Comparison of ENCODE assay signal across 1 cellular context in genomic region chr5:140165101-140165920, GRCh38.
TF ChIP-seq lines count a peak whose summit lies in the region.

No MANE protein-coding gene starts in this region.

TF ChIP-seq in HEK293, 187 proteins besides CTCF, POLR2A, EP300 and RAD21 (continued from another document):
- TF ChIP-seq GLI2 (tag by site-specific recombination; IDR thresholded peaks at IDR 0.05; ENCODE audit: borderline replicate concordance, low read depth) (no peak), ZNF843 (tag by site-specific recombination; IDR thresholded peaks at IDR 0.05) (no peak), ZNF677 (tag by site-specific recombination; IDR thresholded peaks at IDR 0.05) (no peak), ZSCAN30 (tag by site-specific recombination; IDR thresholded peaks at IDR 0.05) (no peak), SALL2 (tag by site-specific recombination; IDR thresholded peaks at IDR 0.05; ENCODE audit: borderline replicate concordance) (no peak), ZNF76 (tag by site-specific recombination; IDR thresholded peaks at IDR 0.05; ENCODE audit: borderline replicate concordance, low read depth) (no peak), ZNF121 (tag by site-specific recombination; IDR thresholded peaks at IDR 0.05) (no peak), ZNF214 (tag by site-specific recombination; IDR thresholded peaks at IDR 0.05; ENCODE audit: borderline replicate concordance) (no peak), TRIM28 (IDR thresholded peaks at IDR 0.05; ENCODE audit: borderline replicate concordance, low read length) (no peak), ZNF623 (tag by site-specific recombination; IDR thresholded peaks at IDR 0.05) (no peak), ZFP41 (tag by site-specific recombination; IDR thresholded peaks at IDR 0.05; ENCODE audit: borderline replicate concordance) (no peak), SP3 (tag by site-specific recombination; IDR thresholded peaks at IDR 0.05) (no peak), ZNF777 (tag by site-specific recombination; IDR thresholded peaks at IDR 0.05; ENCODE audit: borderline replicate concordance) (no peak), ZNF184 (tag by site-specific recombination; IDR thresholded peaks at IDR 0.05) (no peak), ZBTB48 (tag by site-specific recombination; IDR thresholded peaks at IDR 0.05) (no peak), ZNF10 (tag by site-specific recombination; IDR thresholded peaks at IDR 0.05) (no peak), MZF1 (tag by site-specific recombination; IDR thresholded peaks at IDR 0.05; ENCODE audit: borderline replicate concordance) (no peak), ZNF785 (tag by site-specific recombination; IDR thresholded peaks at IDR 0.05) (no peak), MEIS1 (CRISPR knock-in tag; IDR thresholded peaks at IDR 0.05; ENCODE audit: borderline replicate concordance) (no peak)
- TF ChIP-seq, protein P1, sequence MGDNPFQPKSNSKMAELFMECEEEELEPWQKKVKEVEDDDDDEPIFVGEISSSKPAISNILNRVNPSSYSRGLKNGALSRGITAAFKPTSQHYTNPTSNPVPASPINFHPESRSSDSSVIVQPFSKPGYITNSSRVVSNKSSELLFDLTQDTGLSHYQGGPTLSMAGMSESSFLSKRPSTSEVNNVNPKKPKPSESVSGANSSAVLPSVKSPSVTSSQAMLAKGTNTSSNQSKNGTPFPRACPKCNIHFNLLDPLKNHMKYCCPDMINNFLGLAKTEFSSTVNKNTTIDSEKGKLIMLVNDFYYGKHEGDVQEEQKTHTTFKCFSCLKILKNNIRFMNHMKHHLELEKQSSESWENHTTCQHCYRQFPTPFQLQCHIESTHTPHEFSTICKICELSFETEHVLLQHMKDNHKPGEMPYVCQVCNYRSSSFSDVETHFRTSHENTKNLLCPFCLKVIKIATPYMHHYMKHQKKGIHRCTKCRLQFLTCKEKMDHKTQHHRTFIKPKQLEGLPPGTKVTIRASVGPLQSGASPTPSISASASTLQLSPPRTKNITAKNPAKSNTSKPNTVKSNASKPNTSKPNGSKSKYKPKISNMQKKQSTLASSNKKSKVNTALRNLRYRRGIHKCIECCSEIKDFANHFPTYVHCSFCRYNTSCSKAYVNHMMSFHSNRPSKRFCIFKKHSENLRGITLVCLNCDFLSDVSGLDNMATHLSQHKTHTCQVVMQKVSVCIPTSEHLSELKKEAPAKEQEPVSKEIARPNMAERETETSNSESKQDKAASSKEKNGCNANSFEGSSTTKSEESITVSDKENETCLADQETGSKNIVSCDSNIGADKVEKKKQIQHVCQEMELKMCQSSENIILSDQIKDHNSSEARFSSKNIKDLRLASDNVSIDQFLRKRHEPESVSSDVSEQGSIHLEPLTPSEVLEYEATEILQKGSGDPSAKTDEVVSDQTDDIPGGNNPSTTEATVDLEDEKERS (tag by site-specific recombination; IDR thresholded peaks at IDR 0.05) = no peak
